ENCODE assay signal across 13 cellular contexts in the genomic region with DNA sequence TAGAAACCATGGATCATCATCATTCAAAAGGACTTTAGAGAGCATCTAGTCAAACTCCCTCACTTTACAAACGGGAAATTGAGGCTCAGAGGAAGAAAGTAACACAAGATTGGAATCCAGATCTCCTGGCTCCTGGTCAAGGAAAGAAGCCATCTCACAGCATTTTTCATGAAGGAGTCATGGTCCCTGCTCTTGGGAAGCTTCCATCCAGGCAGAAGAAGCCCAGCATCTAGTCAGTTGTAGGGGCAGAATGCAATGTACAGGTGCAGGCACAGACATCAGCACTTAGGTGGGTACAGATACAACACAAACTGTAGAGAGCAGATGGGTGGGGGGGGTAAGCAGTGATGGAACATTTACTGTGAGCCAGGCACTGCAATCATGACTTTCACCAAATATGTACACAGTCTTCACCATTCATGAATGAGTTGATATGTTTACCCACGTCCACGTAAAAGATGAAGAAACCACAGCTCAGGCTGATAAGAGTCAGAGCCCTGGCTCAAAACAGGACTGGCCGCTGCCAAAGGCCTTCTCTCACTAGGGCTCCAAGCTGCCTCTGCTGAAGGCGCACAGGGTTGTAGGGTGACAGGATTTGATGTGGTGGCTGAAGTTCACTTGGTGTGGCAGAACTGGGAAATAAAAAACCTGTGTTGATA. TPM values are rescaled to one million over a fixed set of nuclear protein-coding genes. Genes with fewer than 3 reads are reported as not detected.
A peak's percentile ranks its signal among the peaks of the same experiment; 100 is the strongest.
DNase-seq lines count a peak whose midpoint lies in the region; ATAC-seq and TF ChIP-seq lines count a peak whose summit lies in the region.
"Had no signal": no experiment of that assay in that cellular context is flagged by ENCODE, and none has a peak within 500 bp of the region (broad histone marks: within the 10 kb centered on the region; RNA-seq: fewer than 3 reads in every experiment).

No MANE protein-coding gene starts in this region.

- no peaks in the 10 kb centered on the region for H3K36me3 Mint-ChIP-seq in endothelial cell (ENCODE audit: low read depth, unreplicated experiment)
- no peaks in the 10 kb centered on the region for H3K36me3 Mint-ChIP-seq in T-helper 2 cell treated with Interferon-gamma antibody and Interleukin-4, amounts not matched to agents 5 μg/mL and 100 μg/mL, for 36 hours (ENCODE audit: low read depth)

- TF ChIP-seq CTCF in VCaP (conservative IDR thresholded peaks at IDR 0.05) (no peak), endothelial cell (IDR thresholded peaks at IDR 0.05; ENCODE audit: unreplicated experiment) (no peak)

- no peaks in the 10 kb centered on the region for H3K27me3 ChIP-seq in stomach smooth muscle (ENCODE audit: control insufficient read depth in 1 of 2, insufficient read depth in 2 of 2, low read length in 2 of 2)

- no peak overlapping the region for H3K9ac ChIP-seq in stomach smooth muscle (ENCODE audit: low read length in 2 of 2)
- H3K9ac ChIP-seq: KMS-11, parathyroid adenoma had no signal

- peak; percentile 80 for DNase-seq in DMS153 (lab: John Stamatoyannopoulos, UW)
- no peak for DNase-seq in DMS153 treated with DMSO at 0.1 percent for 48 hours (lab: John Stamatoyannopoulos, UW; ENCODE audit: unreplicated experiment)
- DNase-seq in left colon = no peak
- DNase-seq in endothelial cell (ENCODE audit: low spot score) = no peak
- no peak for DNase-seq in T-helper 2 cell treated with Interferon-gamma antibody and Interleukin-4, amounts not matched to agents 5 μg/mL and 100 μg/mL, for 36 hours (ENCODE audit: low spot score)
- DNase-seq: activated CD4-positive, alpha-beta T cell treated with anti-CD3 and anti-CD28 coated beads, Interleukin-2, amount 50 U/mL, for 1 hour; NCI-H526 had no signal

- H3K4me3 ChIP-seq in stomach smooth muscle (ENCODE audit: low read length in 2 of 2) = no peak overlapping the region

- H3K27ac Mint-ChIP-seq in endothelial cell (ENCODE audit: unreplicated experiment) = no peak overlapping the region
- H3K27ac Mint-ChIP-seq in T-helper 2 cell treated with Interferon-gamma antibody and Interleukin-4, amounts not matched to agents 5 μg/mL and 100 μg/mL, for 36 hours = no peak overlapping the region

- no peaks in the 10 kb centered on the region for H3K9me3 ChIP-seq in stomach smooth muscle (ENCODE audit: control insufficient read depth in 2 of 2, low read length in 2 of 2)

- no peaks in the 10 kb centered on the region for H3K36me3 ChIP-seq in stomach smooth muscle (ENCODE audit: control insufficient read depth in 2 of 2, insufficient read depth in 2 of 2, low read length in 2 of 2)

- no peaks in the 10 kb centered on the region for H3K9me3 Mint-ChIP-seq in endothelial cell (ENCODE audit: unreplicated experiment)
- no peaks in the 10 kb centered on the region for H3K9me3 Mint-ChIP-seq in T-helper 2 cell treated with Interferon-gamma antibody and Interleukin-4, amounts not matched to agents 5 μg/mL and 100 μg/mL, for 36 hours

- H3K27me3 Mint-ChIP-seq in endothelial cell (ENCODE audit: unreplicated experiment) = no peaks in the 10 kb centered on the region
- H3K27me3 Mint-ChIP-seq in T-helper 2 cell treated with Interferon-gamma antibody and Interleukin-4, amounts not matched to agents 5 μg/mL and 100 μg/mL, for 36 hours (ENCODE audit: low read depth) = peaks cover 3% of the 10 kb centered on the region

- peak; percentile 66 for ATAC-seq in left colon
- ATAC-seq in HG03571 (IDR thresholded peaks at IDR 0.05; ENCODE audit: unreplicated experiment) = no peak

- H3K4me1 ChIP-seq in stomach smooth muscle (ENCODE audit: control insufficient read depth, insufficient read depth, low read length) = peaks cover 33% of the 10 kb centered on the region
- H3K4me1 ChIP-seq: parathyroid adenoma had no signal

- H3K4me1 Mint-ChIP-seq in endothelial cell (ENCODE audit: unreplicated experiment) = no peaks in the 10 kb centered on the region
- no peaks in the 10 kb centered on the region for H3K4me1 Mint-ChIP-seq in T-helper 2 cell treated with Interferon-gamma antibody and Interleukin-4, amounts not matched to agents 5 μg/mL and 100 μg/mL, for 36 hours (ENCODE audit: low read depth)

- intact Hi-C loops in left colon (cut with DNase I, micrococcal nuclease) = no loop called here

- H3K27ac ChIP-seq in VCaP (peak overlapping the region; percentile 51), stomach smooth muscle (ENCODE audit: low read length) (peak overlapping the region; percentile 64)
- H3K27ac ChIP-seq: 22Rv1, KMS-11, parathyroid adenoma had no signal

- H3K4me3 Mint-ChIP-seq in endothelial cell (ENCODE audit: unreplicated experiment) = no peak overlapping the region
- H3K4me3 Mint-ChIP-seq in T-helper 2 cell treated with Interferon-gamma antibody and Interleukin-4, amounts not matched to agents 5 μg/mL and 100 μg/mL, for 36 hours = no peak overlapping the region

RNA-seq across cellular contexts. Expression of gene OPTC, which starts 44.0 kb away (rescaled TPM):
- total RNA-seq in left colon (not detected), endothelial cell (ENCODE audit: unreplicated experiment) (0.36 TPM)
